5 cellular contexts compared by ENCODE assay signal in genomic region chr12:56962247-56962646, GRCh38. TPM values are rescaled to one million over a fixed set of nuclear protein-coding genes. Genes with fewer than 3 reads are reported as not detected.
"Had no signal": no experiment of that assay in that cellular context is flagged by ENCODE, and none has a peak within 500 bp of the region (broad histone marks: within the 10 kb centered on the region; RNA-seq: fewer than 3 reads in every experiment).

No MANE protein-coding gene starts in this region.

RNA-seq across cellular contexts. Expression of gene RDH16, which starts 4.8 kb away (rescaled TPM):
- total RNA-seq: HT-29, HT1080, IMR-90 had no signal
- polyA plus RNA-seq: IMR-90 had no signal

RNA-seq across cellular contexts. Expression of gene SDR9C7, which starts 28.0 kb away (rescaled TPM):
- total RNA-seq: HepG2, HT-29, HT1080, IMR-90 had no signal
- polyA plus RNA-seq: IgD-negative memory B cell, IMR-90 had no signal

RNA-seq across cellular contexts. Expression of gene TAC3, which starts 54.1 kb away (rescaled TPM):
- total RNA-seq: HT-29, HT1080, IMR-90 had no signal
- polyA plus RNA-seq: IgD-negative memory B cell had no signal
